ENCODE assay signal across 16 cellular contexts in the genomic region with DNA sequence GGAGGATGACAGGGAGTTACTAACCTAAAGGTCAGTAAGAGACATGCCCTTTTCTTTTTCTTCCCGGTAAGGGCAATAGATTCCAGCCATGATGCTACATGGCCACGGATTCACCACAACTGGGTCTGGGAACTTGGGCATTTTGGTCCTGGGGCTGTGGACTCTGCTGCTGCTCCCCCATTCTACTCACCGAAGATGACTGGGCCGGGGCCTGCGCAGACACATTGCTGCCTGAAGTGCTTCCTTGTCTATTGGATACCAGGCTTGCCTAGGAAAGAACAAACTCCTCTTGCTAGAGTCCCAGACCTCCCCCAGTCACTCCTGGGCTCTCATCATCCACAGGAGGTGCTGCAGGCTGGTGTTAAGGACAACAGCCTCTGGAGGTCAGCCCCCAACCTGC. TPM values are rescaled to one million over a fixed set of nuclear protein-coding genes. Genes with fewer than 3 reads are reported as not detected.
"Had no signal": no experiment of that assay in that cellular context is flagged by ENCODE, and none has a peak within 500 bp of the region (broad histone marks: within the 10 kb centered on the region; RNA-seq: fewer than 3 reads in every experiment).

No MANE protein-coding gene starts in this region.

- H3K9ac ChIP-seq: KMS-11 had no signal

- H3K9me3 ChIP-seq: SJCRH30 had no signal

- H3K4me3 ChIP-seq: SJCRH30 had no signal

- ATAC-seq: SK-N-SH treated with all-trans-retinoic acid at 6 μM for 48 hours had no signal

- H3K27ac ChIP-seq: KMS-11, SJCRH30 had no signal

- DNase-seq: Kasumi-1, MM.1S, NCI-H1092 treated with DMSO at 0.1 percent for 48 hours, NCI-H1436, NCI-H187, NCI-H2029, NCI-H2081 treated with DMSO at 0.1 percent for 48 hours, NCI-H510A, NCI-H69, NCI-H774, RPMI8226, SHP77 treated with DMSO at 0.1 percent for 48 hours, SJCRH30 had no signal

- H3K27me3 ChIP-seq: SJCRH30 had no signal

- H3K36me3 ChIP-seq: SJCRH30 had no signal

RNA-seq across cellular contexts. Expression of a gene that starts 49.9 kb away (rescaled TPM):
- total RNA-seq: M059J, SJCRH30 had no signal
